28 cellular contexts compared by ENCODE assay signal in the genomic region with DNA sequence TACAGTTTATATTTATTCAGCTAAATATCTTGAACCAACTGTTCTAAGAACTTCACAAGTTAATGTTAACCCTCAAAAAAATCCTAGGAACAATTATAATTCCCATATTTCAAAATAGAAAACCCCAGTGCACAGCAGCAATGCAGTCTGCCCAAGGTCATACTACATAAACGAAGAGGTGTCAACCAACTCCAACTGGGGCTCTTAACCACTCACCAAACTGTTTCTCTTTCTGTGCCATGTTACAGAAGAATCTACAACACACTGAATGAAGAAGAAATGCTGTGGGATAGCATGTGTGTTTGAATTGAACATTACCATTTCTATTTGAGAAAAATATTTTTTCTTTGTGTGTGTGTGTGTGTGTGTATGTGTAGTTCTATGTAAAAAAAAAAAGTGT.
"Had no signal": no experiment of that assay in that cellular context is flagged by ENCODE, and none has a peak within 500 bp of the region (broad histone marks: within the 10 kb centered on the region; RNA-seq: fewer than 3 reads in every experiment).

No MANE protein-coding gene starts in this region.

- H3K27me3 Mint-ChIP-seq: activated CD4-positive, alpha-beta memory T cell treated with anti-CD3 and anti-CD28 coated beads, Interleukin-2, amount 10 ng/mL, durations not matched to agents 7 days and 5 days; activated CD4-positive, alpha-beta T cell treated with anti-CD3 and anti-CD28 coated beads, Interleukin-2, amount 10 ng/mL, durations not matched to agents 7 days and 5 days; activated naive CD8-positive, alpha-beta T cell treated with anti-CD3 and anti-CD28 coated beads for 36 hours; activated naive CD8-positive, alpha-beta T cell treated with anti-CD3 and anti-CD28 coated beads, Interleukin-2, amount 50 U/mL, for 24 hours; activated T-helper 17 cell treated with anti-CD3 and anti-CD28 coated beads, Interleukin-2, amount 50 U/mL, for 72 hours; brain had no signal

- H3K4me1 ChIP-seq: ascending aorta, breast epithelium, colonic mucosa had no signal

- ATAC-seq: activated naive CD8-positive, alpha-beta T cell treated with anti-CD3 and anti-CD28 coated beads, Interleukin-2, amount 50 U/mL, for 24 hours; activated T-cell treated with anti-CD3 and anti-CD28 coated beads, Interleukin-2, amount 50 U/mL, for 4 hours; activated T-helper 17 cell treated with anti-CD3 and anti-CD28 coated beads, Interleukin-2, amount 50 U/mL, for 72 hours; esophagus mucosa; WTC11 had no signal

- H3K4me3 ChIP-seq: adrenal gland, ascending aorta, breast epithelium, cardiac muscle cell, colonic mucosa had no signal

- H3K36me3 ChIP-seq: breast epithelium, cardiac muscle cell, colonic mucosa had no signal

- H3K4me1 Mint-ChIP-seq: activated CD4-positive, alpha-beta T cell treated with anti-CD3 and anti-CD28 coated beads, Interleukin-2, amount 10 ng/mL, durations not matched to agents 7 days and 5 days; endodermal cell had no signal

- H3K27ac Mint-ChIP-seq: activated CD4-positive, alpha-beta memory T cell treated with anti-CD3 and anti-CD28 coated beads, Interleukin-2, amount 10 ng/mL, durations not matched to agents 7 days and 5 days; activated CD4-positive, alpha-beta T cell treated with anti-CD3 and anti-CD28 coated beads, Interleukin-2, amount 10 ng/mL, durations not matched to agents 7 days and 5 days; activated naive CD8-positive, alpha-beta T cell treated with anti-CD3 and anti-CD28 coated beads for 36 hours; activated naive CD8-positive, alpha-beta T cell treated with anti-CD3 and anti-CD28 coated beads, Interleukin-2, amount 50 U/mL, for 24 hours; activated T-helper 17 cell treated with anti-CD3 and anti-CD28 coated beads, Interleukin-2, amount 50 U/mL, for 72 hours; endodermal cell; WTC11 had no signal

- H3K27ac ChIP-seq: adrenal gland, ascending aorta, breast epithelium, cardiac muscle cell, colonic mucosa, VCaP had no signal

- DNase-seq: activated CD4-positive, alpha-beta memory T cell treated with anti-CD3 and anti-CD28 coated beads, Interleukin-2, amount 10 ng/mL, durations not matched to agents 7 days and 5 days; activated CD4-positive, alpha-beta T cell treated with anti-CD3 and anti-CD28 coated beads for 1 hour; activated CD4-positive, alpha-beta T cell treated with anti-CD3 and anti-CD28 coated beads for 4 hours; activated CD4-positive, alpha-beta T cell treated with anti-CD3 and anti-CD28 coated beads, Interleukin-2, amount 10 ng/mL, durations not matched to agents 7 days and 5 days; activated CD4-positive, alpha-beta T cell treated with anti-CD3 and anti-CD28 coated beads, Interleukin-2, amount 50 U/mL, for 4 hours; activated effector memory CD4-positive, alpha-beta T cell treated with Interleukin-2 at 50 U/mL for 16 hours; activated gamma-delta T cell treated with Interleukin-2 at 50 U/mL for 16 hours; activated naive CD4-positive, alpha-beta T cell treated with anti-CD3 and anti-CD28 coated beads, Interleukin-2, amount 50 U/mL, for 16 hours; activated naive CD4-positive, alpha-beta T cell treated with Interleukin-2 at 50 U/mL for 16 hours; activated naive CD8-positive, alpha-beta T cell treated with anti-CD3 and anti-CD28 coated beads for 36 hours; activated naive CD8-positive, alpha-beta T cell treated with anti-CD3 and anti-CD28 coated beads, Interleukin-2, amount 50 U/mL, for 24 hours; activated T-cell treated with anti-CD3 and anti-CD28 coated beads, Interleukin-2, amount 50 U/mL, for 4 hours; adrenal gland; central memory CD4-positive, alpha-beta T cell; cerebellar nuclear complex; colonic mucosa; effector memory CD4-positive, alpha-beta T cell; endodermal cell; foreskin fibroblast; T-helper 2 cell had no signal

- H3K9me3 ChIP-seq: adrenal gland, ascending aorta, breast epithelium, colonic mucosa had no signal

- H3K9me3 Mint-ChIP-seq: activated CD4-positive, alpha-beta memory T cell treated with anti-CD3 and anti-CD28 coated beads, Interleukin-2, amount 10 ng/mL, durations not matched to agents 7 days and 5 days; activated CD4-positive, alpha-beta T cell treated with anti-CD3 and anti-CD28 coated beads, Interleukin-2, amount 10 ng/mL, durations not matched to agents 7 days and 5 days; activated naive CD8-positive, alpha-beta T cell treated with anti-CD3 and anti-CD28 coated beads for 36 hours; activated naive CD8-positive, alpha-beta T cell treated with anti-CD3 and anti-CD28 coated beads, Interleukin-2, amount 50 U/mL, for 24 hours; activated T-cell treated with anti-CD3 and anti-CD28 coated beads, Interleukin-2, amount 50 U/mL, for 4 hours; activated T-helper 17 cell treated with anti-CD3 and anti-CD28 coated beads, Interleukin-2, amount 50 U/mL, for 72 hours; endodermal cell; WTC11 had no signal

- H3K4me3 Mint-ChIP-seq: activated CD4-positive, alpha-beta memory T cell treated with anti-CD3 and anti-CD28 coated beads, Interleukin-2, amount 10 ng/mL, durations not matched to agents 7 days and 5 days; activated CD4-positive, alpha-beta T cell treated with anti-CD3 and anti-CD28 coated beads, Interleukin-2, amount 10 ng/mL, durations not matched to agents 7 days and 5 days; activated naive CD8-positive, alpha-beta T cell treated with anti-CD3 and anti-CD28 coated beads for 36 hours; activated naive CD8-positive, alpha-beta T cell treated with anti-CD3 and anti-CD28 coated beads, Interleukin-2, amount 50 U/mL, for 24 hours; activated T-cell treated with anti-CD3 and anti-CD28 coated beads, Interleukin-2, amount 50 U/mL, for 4 hours; activated T-helper 17 cell treated with anti-CD3 and anti-CD28 coated beads, Interleukin-2, amount 50 U/mL, for 72 hours; brain; endodermal cell; WTC11 had no signal

- H3K27me3 ChIP-seq: adrenal gland, ascending aorta, breast epithelium, cardiac muscle cell, colonic mucosa had no signal
